Comparison of ENCODE assay signal across 8 cellular contexts in the genomic region with DNA sequence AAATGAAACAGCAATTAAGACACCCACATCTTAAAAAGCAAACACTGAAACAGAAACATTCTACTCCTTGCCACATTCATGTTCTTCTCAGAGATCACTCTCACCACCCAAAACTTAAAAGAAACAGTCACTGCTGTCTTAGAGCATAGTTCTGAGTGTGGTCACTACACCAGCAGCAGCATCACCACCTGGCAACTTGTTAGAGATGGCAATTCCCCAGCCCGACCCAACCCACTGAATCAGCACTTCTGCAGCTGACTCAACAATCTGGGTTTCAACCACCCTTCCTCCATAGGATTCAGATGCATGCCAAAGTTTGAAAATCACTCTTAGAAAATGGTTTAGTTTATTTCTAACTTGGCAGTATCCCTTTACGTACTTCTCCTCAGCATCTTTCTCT.
A peak's percentile ranks its signal among the peaks of the same experiment; 100 is the strongest.
DNase-seq lines count a peak whose midpoint lies in the region; ATAC-seq and TF ChIP-seq lines count a peak whose summit lies in the region.

No MANE protein-coding gene starts in this region.

- peak; percentile 88 for DNase-seq in GM03348 (ENCODE audit: low spot score)
- peak; percentile 95 for DNase-seq in LHCN-M2 (ENCODE audit: low read depth)
- DNase-seq in choroid plexus epithelial cell (ENCODE audit: low read depth): peak; percentile 91
- peak; percentile 7 for DNase-seq in pons (ENCODE audit: low spot score)
- DNase-seq in NCI-H128 (lab: John Stamatoyannopoulos, UW; ENCODE audit: unreplicated experiment): no peak
- DNase-seq in glutamatergic neuron: no peak
- no peak for DNase-seq in NCI-H1930 (lab: John Stamatoyannopoulos, UW)

- peak; percentile 75 for ATAC-seq in GM21528 (IDR thresholded peaks at IDR 0.05; ENCODE audit: low FRiP score, unreplicated experiment)

- H3K4me3 ChIP-seq in choroid plexus epithelial cell (ENCODE audit: low read depth, low read length): no peak overlapping the region

- no peak overlapping the region for H3K27ac Mint-ChIP-seq in glutamatergic neuron (ENCODE audit: unreplicated experiment)

- no peaks in the 10 kb centered on the region for H3K9me3 Mint-ChIP-seq in glutamatergic neuron (ENCODE audit: unreplicated experiment)

- TF ChIP-seq CTCF in choroid plexus epithelial cell (conservative IDR thresholded peaks at IDR 0.05; ENCODE audit: low read depth, low read length): no peak
- TF ChIP-seq CTCF in glutamatergic neuron (IDR thresholded peaks at IDR 0.05; ENCODE audit: partially characterized antibody, unreplicated experiment): no peak

- peaks cover 2% of the 10 kb centered on the region for H3K4me1 Mint-ChIP-seq in glutamatergic neuron (ENCODE audit: low read depth, unreplicated experiment)

- H3K27me3 Mint-ChIP-seq in glutamatergic neuron (ENCODE audit: unreplicated experiment): peaks cover 1% of the 10 kb centered on the region

- no peak overlapping the region for H3K4me3 Mint-ChIP-seq in glutamatergic neuron (ENCODE audit: unreplicated experiment)

- H3K36me3 Mint-ChIP-seq in glutamatergic neuron (ENCODE audit: unreplicated experiment): no peaks in the 10 kb centered on the region

Comparison
In these comparisons a context has a peak if more than half of its experiments do, and no peak if none do; other contexts are left out.
1. DNase-seq: peak in GM03348 (single experiment), LHCN-M2 (single experiment), choroid plexus epithelial cell (single experiment) and pons (single experiment); none in NCI-H128 (single experiment), glutamatergic neuron (single experiment) and NCI-H1930 (0 of 2).